ENCODE assay signal across 1 cellular context in genomic region chr1:6113745-6114144, GRCh38.
TF ChIP-seq lines count a peak whose summit lies in the region.

No MANE protein-coding gene starts in this region.

TF ChIP-seq in H1, 55 proteins besides CTCF, POLR2A, EP300 and RAD21 (continued from another document):
- TF ChIP-seq HDAC2 (IDR thresholded peaks at IDR 0.05; ENCODE audit: borderline replicate concordance in 1 of 2, low read depth in 2 of 2, low read length in 2 of 2) (no peak), ATF3 (IDR thresholded peaks at IDR 0.05; ENCODE audit: insufficient read depth, low read depth, low read length) (no peak)
